In the genomic region with DNA sequence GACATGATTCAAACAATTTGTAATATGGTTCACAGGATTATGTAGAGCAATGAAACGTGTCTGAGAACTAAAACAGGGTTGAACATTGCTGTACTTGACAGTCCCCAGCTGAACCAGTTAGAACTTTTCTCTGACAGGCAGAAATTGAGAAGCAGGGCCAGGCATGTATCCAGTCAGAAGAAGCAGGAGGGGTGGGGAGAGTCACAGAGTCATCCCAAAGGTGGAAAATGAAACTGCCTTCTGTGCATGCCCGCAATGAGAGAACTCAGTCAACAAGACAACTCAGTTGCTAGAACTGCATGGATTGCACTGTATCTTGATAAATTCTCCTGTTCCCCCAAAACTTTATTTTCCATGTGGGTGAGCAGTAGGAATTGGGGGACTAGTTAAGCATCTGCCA, we compare ENCODE assay signal across 17 cellular contexts.
DNase-seq lines count a peak whose midpoint lies in the region; ATAC-seq, FAIRE-seq and TF ChIP-seq lines count a peak whose summit lies in the region.
"Had no signal": no experiment of that assay in that cellular context is flagged by ENCODE, and none has a peak within 500 bp of the region (broad histone marks: within the 10 kb centered on the region; RNA-seq: fewer than 3 reads in every experiment).

No MANE protein-coding gene starts in this region.

- H2AFZ ChIP-seq in KMS-11 (ENCODE audit: low read depth) = no peak overlapping the region

- intact Hi-C loops in heart left ventricle (cut with DNase I) = no loop called here

- H3K27me3 ChIP-seq in KMS-11 (ENCODE audit: insufficient read depth, low read depth) (no peaks in the 10 kb centered on the region), heart left ventricle (no peaks in the 10 kb centered on the region), small intestine (ENCODE audit: control insufficient read depth in 2 of 2, insufficient read depth in 2 of 2, low read length in 2 of 2) (no peaks in the 10 kb centered on the region)

- H3K79me2 ChIP-seq in KMS-11 (ENCODE audit: insufficient read depth, low read depth) = no peaks in the 10 kb centered on the region

- peak overlapping the region; percentile 4; the same call in 1 of the 2 replicates for H3K9ac ChIP-seq in KMS-11

- no peak for TF ChIP-seq POLR2A in heart left ventricle (IDR thresholded peaks at IDR 0.05)

- DNase-seq in heart left ventricle = no peak
- no peak for DNase-seq in small intestine
- no peak for DNase-seq in NCI-H2171 (lab: John Stamatoyannopoulos, UW)
- DNase-seq: activated CD4-positive, alpha-beta T cell treated with anti-CD3 and anti-CD28 coated beads, Interleukin-2, amount 50 U/mL, for 48 hours; activated T-cell treated with anti-CD3 and anti-CD28 coated beads, Interleukin-2, amount 50 U/mL, for 72 hours; amniotic stem cell; CD4-positive, alpha-beta memory T cell; NCI-H2171 treated with DMSO at 0.1 percent for 48 hours; SIG-M5 had no signal

- peak overlapping the region; percentile 88 for H3K4me2 ChIP-seq in KMS-11

- no peaks in the 10 kb centered on the region for H3K36me3 ChIP-seq in KMS-11 (ENCODE audit: insufficient read depth)
- H3K36me3 ChIP-seq in heart left ventricle = no peaks in the 10 kb centered on the region
- H3K36me3 ChIP-seq in small intestine (ENCODE audit: control insufficient read depth in 2 of 2, insufficient read depth in 2 of 2, low read length in 2 of 2) = no peaks in the 10 kb centered on the region

- WGBS in heart left ventricle, 4 donors = 84 to 90% (median 84%) methylated on average over 2 of the region's 2 CpGs
- WGBS in small intestine, 3 donors = 75 to 80% (median 77%) methylated on average over 2 of the region's 2 CpGs

- TF ChIP-seq CTCF in KMS-11 (conservative IDR thresholded peaks at IDR 0.05; ENCODE audit: low read depth, low read length) = no peak
- TF ChIP-seq CTCF in heart left ventricle (IDR thresholded peaks at IDR 0.05) = no peak

- FAIRE-seq in small intestine (lab: Jason Lieb, UNC) = no peak
- FAIRE-seq: colon, islet of Langerhans had no signal

- H4K20me1 ChIP-seq in KMS-11 (ENCODE audit: insufficient read depth) = no peaks in the 10 kb centered on the region

- H3K9me3 ChIP-seq in heart left ventricle (no peaks in the 10 kb centered on the region), small intestine (ENCODE audit: control insufficient read depth, low read depth) (no peaks in the 10 kb centered on the region)

- H3K4me1 ChIP-seq in KMS-11 (ENCODE audit: low read depth, poor library complexity, severe bottlenecking) = peaks cover 71% of the 10 kb centered on the region
- H3K4me1 ChIP-seq in heart left ventricle = no peaks in the 10 kb centered on the region
- no peaks in the 10 kb centered on the region for H3K4me1 ChIP-seq in small intestine (ENCODE audit: control insufficient read depth in 2 of 2, insufficient read depth in 1 of 2, low read depth in 1 of 2, low read length in 1 of 2)

- H3K27ac ChIP-seq in KMS-11 (peak overlapping the region; percentile 66), heart left ventricle (no peak overlapping the region), small intestine (ENCODE audit: low read depth in 1 of 2, low read length in 1 of 2) (no peak overlapping the region)
- H3K27ac ChIP-seq: skin epidermis had no signal

- no peak overlapping the region for H3K4me3 ChIP-seq in KMS-11 (IDR thresholded peaks at IDR 0.05; ENCODE audit: insufficient read depth, low read depth, low read length)
- H3K4me3 ChIP-seq in heart left ventricle = no peak overlapping the region
- no peak overlapping the region for H3K4me3 ChIP-seq in small intestine (ENCODE audit: low read depth in 1 of 2, low read length in 2 of 2)
- H3K4me3 ChIP-seq: skin epidermis had no signal

- ATAC-seq in GM18498 (IDR thresholded peaks at IDR 0.05; ENCODE audit: unreplicated experiment) (peak; percentile 44), GM19467 (IDR thresholded peaks at IDR 0.05; ENCODE audit: unreplicated experiment) (peak; percentile 46), HG02870 (IDR thresholded peaks at IDR 0.05; ENCODE audit: unreplicated experiment) (peak; percentile 54), HG02852 (IDR thresholded peaks at IDR 0.05; ENCODE audit: unreplicated experiment) (no peak), heart left ventricle (no peak)

Comparison
In these comparisons a context has a peak if more than half of its experiments do, and no peak if none do; other contexts are left out.
1. ATAC-seq: peak in GM18498 (single experiment), GM19467 (single experiment) and HG02870 (single experiment); none in HG02852 (single experiment) and heart left ventricle (0 of 4).